In the genomic region with DNA sequence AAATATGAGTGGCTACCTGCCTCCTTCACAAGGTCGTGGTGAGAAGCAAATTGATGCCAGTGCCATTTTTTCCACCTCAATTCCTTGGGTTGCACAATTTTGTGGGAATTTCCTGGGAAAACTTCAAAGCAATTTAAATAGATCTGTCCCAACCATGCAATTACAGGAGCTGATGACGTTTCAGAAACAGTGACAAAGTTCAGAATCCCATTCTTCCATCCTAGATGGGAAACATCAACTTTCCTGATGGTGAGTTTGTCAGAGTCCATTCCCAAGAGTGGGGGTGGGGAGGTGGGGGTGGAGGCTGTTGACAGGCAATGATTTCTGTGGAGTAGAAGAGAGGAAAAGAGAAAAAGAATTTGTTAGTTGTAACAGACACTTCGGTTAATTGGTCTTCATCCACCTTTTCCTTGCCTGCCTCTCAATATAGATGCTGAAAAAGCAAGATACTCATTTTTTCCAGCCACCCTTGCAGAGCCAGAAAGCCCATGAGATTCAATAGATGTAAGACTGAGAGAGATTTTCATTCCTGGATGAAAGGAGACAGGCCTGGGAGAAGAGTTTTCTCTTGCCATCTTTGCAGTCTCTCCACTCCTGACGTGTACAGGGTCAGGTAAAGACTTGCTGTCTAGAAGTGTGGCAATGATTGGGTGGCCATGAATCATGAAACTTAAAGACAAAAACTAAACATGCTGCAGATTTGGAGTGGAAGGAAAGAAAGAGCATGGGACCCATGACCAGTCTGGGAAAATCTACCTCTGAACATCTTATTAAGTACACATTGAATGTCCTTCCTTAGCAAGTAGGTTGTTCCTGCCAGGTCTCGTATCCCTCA, we compare ENCODE assay signal across 20 cellular contexts. TPM values are rescaled to one million over a fixed set of nuclear protein-coding genes. Genes with fewer than 3 reads are reported as not detected.
DNase-seq lines count a peak whose midpoint lies in the region; ATAC-seq and TF ChIP-seq lines count a peak whose summit lies in the region.
"Had no signal": no experiment of that assay in that cellular context is flagged by ENCODE, and none has a peak within 500 bp of the region (broad histone marks: within the 10 kb centered on the region; RNA-seq: fewer than 3 reads in every experiment).

No MANE protein-coding gene starts in this region.

- 0 out of 2 replicates have a peak overlapping the region, but pooled peaks have one; percentile 7 for H3K4me3 Mint-ChIP-seq in HFFc6
- H3K4me3 Mint-ChIP-seq: activated CD8-positive, alpha-beta T cell treated with anti-CD3 and anti-CD28 coated beads, Interleukin-2, amount 10 ng/mL, durations not matched to agents 7 days and 5 days; activated naive CD4-positive, alpha-beta T cell treated with anti-CD3 and anti-CD28 coated beads, Interleukin-2, amount 10 ng/mL, durations not matched to agents 7 days and 5 days; activated T-cell treated with anti-CD3 and anti-CD28 coated beads, Interleukin-2, amount 50 U/mL, for 4 hours had no signal

- peaks cover 18% of the 10 kb centered on the region for H3K9me3 Mint-ChIP-seq in HFFc6
- H3K9me3 Mint-ChIP-seq: activated naive CD4-positive, alpha-beta T cell treated with anti-CD3 and anti-CD28 coated beads, Interleukin-2, amount 10 ng/mL, durations not matched to agents 7 days and 5 days had no signal

- H3K4me3 ChIP-seq in esophagus squamous epithelium, result no peak overlapping the region
- no peak overlapping the region for H3K4me3 ChIP-seq in effector memory CD4-positive, alpha-beta T cell (ENCODE audit: insufficient read depth, low read depth, low read length, poor library complexity, severe bottlenecking)
- H3K4me3 ChIP-seq: colonic mucosa, mucosa of descending colon, SK-N-MC had no signal

- peak overlapping the region; percentile 41 to 76 (median 70) for H3K27ac ChIP-seq in esophagus squamous epithelium
- no peak overlapping the region for H3K27ac ChIP-seq in effector memory CD4-positive, alpha-beta T cell (ENCODE audit: insufficient read depth, low read length, poor library complexity, severe bottlenecking)
- H3K27ac ChIP-seq: colonic mucosa had no signal

- H3K4me1 ChIP-seq in esophagus squamous epithelium, result peaks cover 5 to 56% (median 5%) of the 10 kb centered on the region in 3 donors
- no peaks in the 10 kb centered on the region for H3K4me1 ChIP-seq in effector memory CD4-positive, alpha-beta T cell (ENCODE audit: control insufficient read depth, insufficient read depth, low read length, poor library complexity, severe bottlenecking)
- H3K4me1 ChIP-seq: colonic mucosa had no signal

- WGBS in esophagus squamous epithelium, 2 donors, result 45 to 49% methylated on average over 5 of the region's 5 CpGs

- H3K27me3 Mint-ChIP-seq in HFFc6 (ENCODE audit: insufficient read depth), result peaks cover 2% of the 10 kb centered on the region
- H3K27me3 Mint-ChIP-seq: activated naive CD4-positive, alpha-beta T cell treated with anti-CD3 and anti-CD28 coated beads, Interleukin-2, amount 10 ng/mL, durations not matched to agents 7 days and 5 days had no signal

- H3K9me3 ChIP-seq in esophagus squamous epithelium, result peaks cover 0 to 10% (median 0%) of the 10 kb centered on the region in 3 donors
- H3K9me3 ChIP-seq in effector memory CD4-positive, alpha-beta T cell (ENCODE audit: control insufficient read depth, low read length), result no peaks in the 10 kb centered on the region
- H3K9me3 ChIP-seq: colonic mucosa had no signal

- TF ChIP-seq CTCF in HFFc6 (IDR thresholded peaks at IDR 0.05), result no peak
- TF ChIP-seq CTCF in esophagus squamous epithelium (IDR thresholded peaks at IDR 0.05), result no peak

- intact Hi-C loops in esophagus squamous epithelium (cut with DNase I), result no loop called here

- H3K36me3 Mint-ChIP-seq in HFFc6 (ENCODE audit: low read depth), result peaks cover 65% of the 10 kb centered on the region
- H3K36me3 Mint-ChIP-seq: activated naive CD4-positive, alpha-beta T cell treated with anti-CD3 and anti-CD28 coated beads, Interleukin-2, amount 10 ng/mL, durations not matched to agents 7 days and 5 days had no signal

- peaks cover 66% of the 10 kb centered on the region for H3K4me1 Mint-ChIP-seq in HFFc6 (ENCODE audit: low read depth)
- H3K4me1 Mint-ChIP-seq: activated naive CD4-positive, alpha-beta T cell treated with anti-CD3 and anti-CD28 coated beads, Interleukin-2, amount 10 ng/mL, durations not matched to agents 7 days and 5 days had no signal

- ATAC-seq in HG03354 (IDR thresholded peaks at IDR 0.05; ENCODE audit: poor library complexity, severe bottlenecking, unreplicated experiment), result no peak
- ATAC-seq in HG02623 (IDR thresholded peaks at IDR 0.05; ENCODE audit: unreplicated experiment), result no peak
- ATAC-seq: activated CD8-positive, alpha-beta T cell treated with anti-CD3 and anti-CD28 coated beads, Interleukin-2, amount 10 ng/mL, durations not matched to agents 7 days and 5 days; activated T-cell treated with anti-CD3 and anti-CD28 coated beads, Interleukin-2, amount 50 U/mL, for 4 hours had no signal

- H3K27me3 ChIP-seq in esophagus squamous epithelium, result no peaks in the 10 kb centered on the region
- H3K27me3 ChIP-seq in effector memory CD4-positive, alpha-beta T cell (replicated peaks; ENCODE audit: control insufficient read depth, insufficient read depth, low read length, poor library complexity, severe bottlenecking), result no peaks in the 10 kb centered on the region
- H3K27me3 ChIP-seq: colonic mucosa had no signal

- H3K36me3 ChIP-seq in esophagus squamous epithelium, result peaks cover 0 to 7% (median 0%) of the 10 kb centered on the region in 3 donors
- no peaks in the 10 kb centered on the region for H3K36me3 ChIP-seq in effector memory CD4-positive, alpha-beta T cell (ENCODE audit: control insufficient read depth, insufficient read depth, low read length)
- H3K36me3 ChIP-seq: colonic mucosa had no signal

- DNase-seq in HFFc6 (no peak), RPMI7951 (ENCODE audit: low read depth) (peak; percentile 42), esophagus squamous epithelium (lab: John Stamatoyannopoulos, UW) (no peak), renal cortical epithelial cell (ENCODE audit: low read depth) (peak; percentile 85)
- no peak for DNase-seq in effector memory CD4-positive, alpha-beta T cell
- no peak for DNase-seq in stimulated activated naive CD4-positive, alpha-beta T cell (lab: John Stamatoyannopoulos, UW)
- DNase-seq: activated CD8-positive, alpha-beta T cell treated with anti-CD3 and anti-CD28 coated beads, Interleukin-2, amount 10 ng/mL, durations not matched to agents 7 days and 5 days; activated naive CD4-positive, alpha-beta T cell treated with anti-CD3 and anti-CD28 coated beads, Interleukin-2, amount 10 ng/mL, durations not matched to agents 7 days and 5 days; activated T-cell treated with anti-CD3 and anti-CD28 coated beads, Interleukin-2, amount 50 U/mL, for 4 hours; anterior cingulate cortex; colonic mucosa; COR-L47; mucosa of descending colon; NCI-H1694; NCI-H748 treated with DMSO at 0.1 percent for 48 hours; OCI-M1; stimulated activated naive CD4-positive, alpha-beta T cell treated with Interleukin-2 at 50 U/mL for 16 hours had no signal

- peak overlapping the region; percentile 84 for H3K27ac Mint-ChIP-seq in HFFc6
- H3K27ac Mint-ChIP-seq: activated CD8-positive, alpha-beta T cell treated with anti-CD3 and anti-CD28 coated beads, Interleukin-2, amount 10 ng/mL, durations not matched to agents 7 days and 5 days; activated naive CD4-positive, alpha-beta T cell treated with anti-CD3 and anti-CD28 coated beads, Interleukin-2, amount 10 ng/mL, durations not matched to agents 7 days and 5 days had no signal

- TF ChIP-seq POLR2A in esophagus squamous epithelium (IDR thresholded peaks at IDR 0.05), result no peak

RNA-seq across cellular contexts. Expression of a gene that starts 47.3 kb away (rescaled TPM):
- total RNA-seq in HFFc6 (2021; fragmentation: NEBNext Ultra II Directional; extraction: Animal tissue kit (Norgen Biotek cat#: 25700)), result 10 to 100 TPM; 26.4 to 35.3 (median 30.7) TPM
- total RNA-seq in RPMI7951 (2014; rRNA removed; shearing (Covaris generic)), result 20.1 and 27.6 TPM in 2 replicates
- total RNA-seq in esophagus squamous epithelium, result 10 to 100 TPM; 18.8 to 23.2 (median 19.9) TPM
- 27.6 and 37.9 TPM in 2 replicates for total RNA-seq in renal cortical epithelial cell

Comparison
In these comparisons a context has a peak if more than half of its experiments do, and no peak if none do; other contexts are left out.
1. DNase-seq: peak in RPMI7951 (single experiment) and renal cortical epithelial cell (single experiment); none in HFFc6 (single experiment), esophagus squamous epithelium (single experiment), effector memory CD4-positive, alpha-beta T cell (0 of 3) and stimulated activated naive CD4-positive, alpha-beta T cell (0 of 6).